Comparison of ENCODE assay signal across 1 cellular context in genomic region chr5:172841-173251, GRCh38.
TF ChIP-seq lines count a peak whose summit lies in the region.

No MANE protein-coding gene starts in this region.

TF ChIP-seq in WTC11, 78 proteins besides CTCF, POLR2A, EP300 and RAD21 (continued from another document):
- TF ChIP-seq AR (CRISPR knock-in tag; IDR thresholded peaks at IDR 0.05) = no peak
- TF ChIP-seq SP1 (CRISPR knock-in tag; conservative IDR thresholded peaks at IDR 0.05) = no peak
- TF ChIP-seq ATF1 (CRISPR knock-in tag; IDR thresholded peaks at IDR 0.05) = no peak
- TF ChIP-seq ESRRA (CRISPR knock-in tag; IDR thresholded peaks at IDR 0.05; ENCODE audit: borderline replicate concordance) = no peak
- no peak for TF ChIP-seq ZBTB21 (CRISPR knock-in tag; IDR thresholded peaks at IDR 0.05; ENCODE audit: borderline replicate concordance)
- TF ChIP-seq ARID4B (CRISPR knock-in tag; IDR thresholded peaks at IDR 0.05; ENCODE audit: borderline replicate concordance) = no peak
- TF ChIP-seq GTF2I (CRISPR knock-in tag; conservative IDR thresholded peaks at IDR 0.05) = no peak
- no peak for TF ChIP-seq MLX (CRISPR knock-in tag; IDR thresholded peaks at IDR 0.05)
- TF ChIP-seq ZNF263 (CRISPR knock-in tag; IDR thresholded peaks at IDR 0.05; ENCODE audit: low read depth) = no peak
- no peak for TF ChIP-seq PRRX2 (CRISPR knock-in tag; IDR thresholded peaks at IDR 0.05)
- TF ChIP-seq FOXP1 (CRISPR knock-in tag; IDR thresholded peaks at IDR 0.05; ENCODE audit: borderline replicate concordance) = no peak
- no peak for TF ChIP-seq IRF1 (CRISPR knock-in tag; IDR thresholded peaks at IDR 0.05)
- TF ChIP-seq FOXK1 (CRISPR knock-in tag; IDR thresholded peaks at IDR 0.05) = no peak
